In the genomic region with DNA sequence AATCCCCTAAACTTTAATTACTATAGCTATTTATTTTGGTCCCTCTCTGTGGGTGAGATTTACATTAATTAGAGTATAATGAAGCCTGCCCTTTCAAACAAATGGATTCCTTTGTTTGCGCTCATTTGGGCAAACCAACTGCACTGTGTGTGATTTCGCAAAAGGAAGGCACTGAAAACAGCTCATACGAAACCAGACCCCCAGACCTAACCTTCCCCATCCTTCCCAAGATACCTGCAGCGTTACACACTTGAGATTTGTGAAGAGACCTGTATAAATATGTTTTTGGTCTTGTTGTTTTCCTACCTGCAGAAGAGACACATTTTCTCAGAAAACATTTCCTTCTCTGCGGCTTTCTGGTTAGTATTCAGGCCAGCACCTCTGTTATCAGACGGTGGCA, we compare ENCODE assay signal across 23 cellular contexts. TPM values are rescaled to one million over a fixed set of nuclear protein-coding genes. Genes with fewer than 3 reads are reported as not detected.
DNase-seq lines count a peak whose midpoint lies in the region; ATAC-seq and TF ChIP-seq lines count a peak whose summit lies in the region.
"Had no signal": no experiment of that assay in that cellular context is flagged by ENCODE, and none has a peak within 500 bp of the region (broad histone marks: within the 10 kb centered on the region; RNA-seq: fewer than 3 reads in every experiment).

No MANE protein-coding gene starts in this region.

- TF ChIP-seq CTCF in H9 (conservative IDR thresholded peaks at IDR 0.05) (no peak), progenitor cell of endocrine pancreas (IDR thresholded peaks at IDR 0.05; ENCODE audit: unreplicated experiment) (no peak), OCI-LY7 (conservative IDR thresholded peaks at IDR 0.05; ENCODE audit: low read length) (no peak)

- H3K36me3 ChIP-seq in HUES64 (ENCODE audit: insufficient read depth, low read length) (no peaks in the 10 kb centered on the region), ectodermal cell (ENCODE audit: control insufficient read depth, insufficient read depth, low read length) (no peaks in the 10 kb centered on the region), OCI-LY7 (ENCODE audit: insufficient read depth, low read length) (no peaks in the 10 kb centered on the region)
- H3K36me3 ChIP-seq: BLaER1 treated with 17β-estradiol and CSF1 and Interleukin-3, amounts not matched to agents 10 nM and 100 nM; Peyer's patch had no signal

- peak overlapping the region in 2 of 3 experiments; percentile 81 to 89; a peak in 4 of 7 replicates for H3K27ac Mint-ChIP-seq in H9
- peak overlapping the region; percentile 2 for H3K27ac Mint-ChIP-seq in progenitor cell of endocrine pancreas
- H3K27ac Mint-ChIP-seq: CD4-positive, alpha-beta T cell had no signal

- no peak overlapping the region for H3K56ac ChIP-seq in H9 (ENCODE audit: insufficient read length, low read depth, low read length)

- H3K27me3 ChIP-seq in H9 (ENCODE audit: insufficient read depth, low read length) = no peaks in the 10 kb centered on the region
- no peaks in the 10 kb centered on the region for H3K27me3 ChIP-seq in HUES64 (ENCODE audit: insufficient read depth, low read length)
- no peaks in the 10 kb centered on the region for H3K27me3 ChIP-seq in ectodermal cell (ENCODE audit: control insufficient read depth, insufficient read depth, low read length, poor library complexity, severe bottlenecking)
- H3K27me3 ChIP-seq: BLaER1 treated with 17β-estradiol and CSF1 and Interleukin-3, amounts not matched to agents 10 nM and 100 nM; Peyer's patch had no signal

- BruUV-seq in OCI-LY7 (replicated peaks; lab: Mats Ljungman, UMichigan) = no TSS peak

- CTCF ChIA-PET in OCI-LY7 (lab: Charles Lee; ENCODE audit: unreplicated experiment) = no interaction called here

- no peak overlapping the region for H3T11ph ChIP-seq in H9 (ENCODE audit: low read length)

- POLR2A ChIA-PET in OCI-LY7 (lab: Charles Lee) = no interaction called here

- H3K9me3 Mint-ChIP-seq in H9 = peaks cover 13 to 22% of the 10 kb centered on the region in 2 experiments
- H3K9me3 Mint-ChIP-seq in progenitor cell of endocrine pancreas (ENCODE audit: low read depth) = no peaks in the 10 kb centered on the region
- H3K9me3 Mint-ChIP-seq: CD4-positive, alpha-beta T cell had no signal

- H3K4me1 Mint-ChIP-seq in H9 (peaks cover 17 to 21% of the 10 kb centered on the region in 2 experiments; a peak in 3 of 4 replicates), progenitor cell of endocrine pancreas (ENCODE audit: low read depth) (peaks cover 4% of the 10 kb centered on the region)

- H2AFZ ChIP-seq in H9 (ENCODE audit: low read length) (no peak overlapping the region), OCI-LY7 (ENCODE audit: low read length) (no peak overlapping the region)
- H2AFZ ChIP-seq: GM23248 had no signal

- H4K20me1 ChIP-seq in H9 (ENCODE audit: control insufficient read depth, insufficient read depth, insufficient read length) (no peaks in the 10 kb centered on the region), OCI-LY7 (ENCODE audit: insufficient read depth, low read length) (no peaks in the 10 kb centered on the region)
- H4K20me1 ChIP-seq: BLaER1 treated with 17β-estradiol and CSF1 and Interleukin-3, amounts not matched to agents 10 nM and 100 nM had no signal

- H3K9ac ChIP-seq in H9 (ENCODE audit: extremely low read depth, insufficient read length, low read length) (no peak overlapping the region), HUES64 (ENCODE audit: low read depth, low read length) (peak overlapping the region; percentile 44; the same call in 1 of the 2 replicates)
- H3K9ac ChIP-seq: BLaER1 treated with 17β-estradiol and CSF1 and Interleukin-3, amounts not matched to agents 10 nM and 100 nM; GM23248 had no signal

- H3K4me2 ChIP-seq in H9 (ENCODE audit: insufficient read depth, insufficient read length, low read length) = no peak overlapping the region
- H3K4me2 ChIP-seq in OCI-LY7 (ENCODE audit: low read length) = no peak overlapping the region
- H3K4me2 ChIP-seq: A549; BLaER1 treated with 17β-estradiol and CSF1 and Interleukin-3, amounts not matched to agents 10 nM and 100 nM had no signal

- H3K4me3 Mint-ChIP-seq in H9 = peak overlapping the region in 1 of 2 experiments; percentile 3; a peak in 1 of 5 replicates
- no peak overlapping the region for H3K4me3 Mint-ChIP-seq in progenitor cell of endocrine pancreas (ENCODE audit: low read depth)
- H3K4me3 Mint-ChIP-seq: CD4-positive, alpha-beta T cell had no signal

- H3K23me2 ChIP-seq in H9 (ENCODE audit: insufficient read length, low read depth, low read length, poor library complexity, severe bottlenecking) = no peaks in the 10 kb centered on the region

- no CpG with 5 or more reads among the region's 6 CpGs for WGBS in H9 (ENCODE audit: extremely low coverage, insufficient read length, low lambda C conversion rate)
- 85% methylated on average over 4 of the region's 6 CpGs for WGBS in HUES64
- WGBS in ectodermal cell, 2 experiments = 60 to 61% methylated on average over 4 to 5 of the region's 6 CpGs

- DNase-seq in H9 = no peak
- DNase-seq in progenitor cell of endocrine pancreas (ENCODE audit: low spot score, unreplicated experiment) = no peak
- DNase-seq in OCI-LY7 (ENCODE audit: low spot score) = no peak
- DNase-seq in stimulated activated CD4-positive, alpha-beta T cell treated with anti-CD3 and anti-CD28 coated beads, Interleukin-15, amount 100 ng/mL, for 24 hours = no peak
- DNase-seq: AML-193; CD4-positive, alpha-beta T cell; DMS53; GM23248; HCEC 1CT; NCI-H1048; NCI-H1417; NCI-H187; NCI-H2081 treated with DMSO at 0.1 percent for 48 hours; NCI-H524; Peyer's patch; SHP77 treated with DMSO at 0.1 percent for 48 hours had no signal

- no peak overlapping the region for H2BK15ac ChIP-seq in H9 (ENCODE audit: low read depth, low read length)

- no peak overlapping the region for H2BK20ac ChIP-seq in H9 (ENCODE audit: low read depth, low read length, poor library complexity, severe bottlenecking)

- H4K8ac ChIP-seq in H9 (replicated peaks; ENCODE audit: insufficient read length, low read depth, low read length) = no peak overlapping the region

- no peak overlapping the region for H2AK5ac ChIP-seq in H9 (ENCODE audit: insufficient read length, low read length)

- H4K91ac ChIP-seq in H9 (ENCODE audit: insufficient read length, low read depth, low read length) = no peak overlapping the region

- H3K27ac ChIP-seq in H9 (ENCODE audit: insufficient read length, low read depth, low read length) (no peak overlapping the region), HUES64 (ENCODE audit: low read depth, low read length) (peak overlapping the region; percentile 35; the same call in 1 of the 2 replicates), ectodermal cell (ENCODE audit: insufficient read depth, low read depth, low read length, poor library complexity, severe bottlenecking) (peak overlapping the region; percentile 44), OCI-LY7 (ENCODE audit: low read depth, low read length, poor library complexity, severe bottlenecking) (no peak overlapping the region)
- H3K27ac ChIP-seq: A549; BLaER1 treated with 17β-estradiol and CSF1 and Interleukin-3, amounts not matched to agents 10 nM and 100 nM; GM23248; Peyer's patch had no signal

- H3K79me1 ChIP-seq in H9 (ENCODE audit: insufficient read depth, low read depth, low read length, poor library complexity, severe bottlenecking) = no peaks in the 10 kb centered on the region

- H4K5ac ChIP-seq in H9 (ENCODE audit: insufficient read length, low read depth, low read length) = no peak overlapping the region

- no peaks in the 10 kb centered on the region for H3K9me3 ChIP-seq in H9 (ENCODE audit: control insufficient read depth, low read depth, low read length)
- H3K9me3 ChIP-seq in HUES64 (ENCODE audit: insufficient read depth, low read depth, low read length) = no peaks in the 10 kb centered on the region
- H3K9me3 ChIP-seq in ectodermal cell (ENCODE audit: control insufficient read depth, low read length) = no peaks in the 10 kb centered on the region
- no peaks in the 10 kb centered on the region for H3K9me3 ChIP-seq in OCI-LY7 (ENCODE audit: low read length)
- H3K9me3 ChIP-seq: A549, Peyer's patch had no signal

- peak overlapping the region; percentile 40 for H2BK120ac ChIP-seq in H9 (ENCODE audit: low read depth, low read length, poor library complexity, severe bottlenecking)

- H2BK5ac ChIP-seq in H9 (ENCODE audit: insufficient read length, low read length) = no peak overlapping the region

- no peak overlapping the region for H2BK12ac ChIP-seq in H9 (ENCODE audit: insufficient read length, low read depth, low read length)

- no peak overlapping the region for H3K23ac ChIP-seq in H9 (ENCODE audit: insufficient read length, low read depth, low read length)

- no peak overlapping the region for H3K18ac ChIP-seq in H9 (ENCODE audit: insufficient read length, low read depth, low read length)

- H3K36me3 Mint-ChIP-seq in H9 (ENCODE audit: insufficient read depth in 1 of 3, low read depth in 3 of 3) (peaks cover 0 to 9% (median 0%) of the 10 kb centered on the region in 3 experiments; a peak in 2 of 7 replicates), progenitor cell of endocrine pancreas (ENCODE audit: insufficient read depth) (no peaks in the 10 kb centered on the region)

- intact Hi-C loops in OCI-LY7 (cut with micrococcal nuclease; ENCODE audit: unreplicated experiment) = no loop called here

- H3K27me3 Mint-ChIP-seq in H9 (ENCODE audit: low read depth) (no peaks in the 10 kb centered on the region), progenitor cell of endocrine pancreas (peaks cover 3% of the 10 kb centered on the region)
- H3K27me3 Mint-ChIP-seq: CD4-positive, alpha-beta T cell had no signal

- H3K9me2 ChIP-seq in OCI-LY7 (ENCODE audit: insufficient read depth, low read length) = no peaks in the 10 kb centered on the region

- H3K14ac ChIP-seq in H9 (ENCODE audit: insufficient read depth, low read length) = peak overlapping the region; percentile 66; the same call in 1 of the 2 replicates

- no peak overlapping the region for H3K4ac ChIP-seq in H9 (ENCODE audit: low read depth, low read length)

- H3K4me3 ChIP-seq in HUES64 (ENCODE audit: low read length) (peak overlapping the region; percentile 27; the same call in 1 of the 2 replicates), ectodermal cell (ENCODE audit: insufficient read depth, low read depth, low read length) (no peak overlapping the region), OCI-LY7 (ENCODE audit: low read depth, low read length, poor library complexity, severe bottlenecking) (no peak overlapping the region)
- H3K4me3 ChIP-seq: A549; BLaER1 treated with 17β-estradiol and CSF1 and Interleukin-3, amounts not matched to agents 10 nM and 100 nM; GM23248; Peyer's patch had no signal

- H3K79me2 ChIP-seq in H9 (ENCODE audit: insufficient read depth, low read length) (no peaks in the 10 kb centered on the region), OCI-LY7 (ENCODE audit: insufficient read depth, low read depth, low read length) (no peaks in the 10 kb centered on the region)

- no peak for ATAC-seq in HG03520 (IDR thresholded peaks at IDR 0.05; ENCODE audit: unreplicated experiment)
- ATAC-seq: A549 had no signal

- H3K4me1 ChIP-seq in H9 (ENCODE audit: insufficient read depth, low read length) (peaks cover 3% of the 10 kb centered on the region; the same call in 1 of the 2 replicates), HUES64 (ENCODE audit: insufficient read depth, low read length) (peaks cover 21% of the 10 kb centered on the region), ectodermal cell (ENCODE audit: control insufficient read depth, insufficient read depth, low read length) (no peaks in the 10 kb centered on the region), OCI-LY7 (ENCODE audit: insufficient read depth, low read length, poor library complexity, severe bottlenecking) (no peaks in the 10 kb centered on the region)
- H3K4me1 ChIP-seq: A549, Peyer's patch had no signal

RNA-seq across cellular contexts. Expression of a gene that starts 47.5 kb away (rescaled TPM):
- total RNA-seq in H9 (2021) (not detected in 2 replicates), progenitor cell of endocrine pancreas (not detected in 2 replicates), OCI-LY7 (2022) (not detected in 2 replicates)
- polyA plus RNA-seq in HUES64 (2013, experiment 1 of 2) = not detected
- not detected for polyA plus RNA-seq in HUES64 (2013, experiment 2 of 2)
- not detected for polyA plus RNA-seq in ectodermal cell (2013, experiment 1 of 4)
- not detected for polyA plus RNA-seq in ectodermal cell (2013, experiment 2 of 4)
- polyA plus RNA-seq in ectodermal cell (2013, experiment 3 of 4) = not detected
- polyA plus RNA-seq in ectodermal cell (2013, experiment 4 of 4) = not detected
- not detected in 2 replicates for total RNA-seq in OCI-LY7 (2014; rRNA removed; shearing (Covaris generic))
- total RNA-seq: CD4-positive, alpha-beta T cell; Daoy; G401; GM23248; Peyer's patch had no signal
- polyA plus RNA-seq: A549, GM23248 had no signal

Comparison
In these comparisons a context has a peak if more than half of its experiments do, and no peak if none do; other contexts are left out.
1. H3K27ac ChIP-seq: peak in HUES64 (single experiment) and ectodermal cell (single experiment); none in H9 (single experiment) and OCI-LY7 (single experiment).